15 cellular contexts compared by ENCODE assay signal in the genomic region with DNA sequence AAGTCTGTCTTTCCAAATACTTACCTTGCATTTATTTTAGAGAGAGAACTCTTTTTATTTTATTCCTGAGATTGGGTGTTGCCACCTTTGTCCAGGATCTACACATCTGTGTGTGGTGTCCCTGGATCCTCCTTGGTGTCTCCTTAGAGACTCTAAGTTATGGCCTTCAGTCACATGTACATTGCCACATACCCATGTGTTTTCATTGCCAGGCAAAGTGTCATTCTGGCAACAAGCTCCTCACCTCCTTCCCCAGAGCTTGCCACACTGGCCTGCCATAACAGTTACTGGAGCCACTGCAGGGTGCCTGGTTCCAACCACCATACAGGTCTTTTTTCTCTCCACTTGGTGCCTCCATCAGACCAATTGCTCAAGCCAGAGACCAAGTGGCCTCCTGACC.
DNase-seq lines count a peak whose midpoint lies in the region; ATAC-seq and TF ChIP-seq lines count a peak whose summit lies in the region.
"Had no signal": no experiment of that assay in that cellular context is flagged by ENCODE, and none has a peak within 500 bp of the region (broad histone marks: within the 10 kb centered on the region; RNA-seq: fewer than 3 reads in every experiment).

No MANE protein-coding gene starts in this region.

- no peak for TF ChIP-seq CTCF in HFFc6 (IDR thresholded peaks at IDR 0.05)
- no peak for TF ChIP-seq CTCF in chondrocyte (IDR thresholded peaks at IDR 0.05)
- no peak for TF ChIP-seq CTCF in neural crest cell (conservative IDR thresholded peaks at IDR 0.05)

- no peaks in the 10 kb centered on the region for H3K36me3 Mint-ChIP-seq in HFFc6 (ENCODE audit: low read depth)
- no peaks in the 10 kb centered on the region for H3K36me3 Mint-ChIP-seq in chondrocyte (ENCODE audit: low read depth)
- H3K36me3 Mint-ChIP-seq in neural crest cell (ENCODE audit: low read depth) = no peaks in the 10 kb centered on the region
- H3K36me3 Mint-ChIP-seq: CD4-positive, alpha-beta memory T cell had no signal

- H3K36me3 ChIP-seq in ACC112 (ENCODE audit: insufficient read depth, low read length) = no peaks in the 10 kb centered on the region
- H3K36me3 ChIP-seq: BE2C had no signal

- H3K4me3 Mint-ChIP-seq in HFFc6 = no peak overlapping the region; the same call in 1 of the 2 replicates
- H3K4me3 Mint-ChIP-seq in chondrocyte (ENCODE audit: unreplicated experiment) = no peak overlapping the region
- no peak overlapping the region for H3K4me3 Mint-ChIP-seq in neural crest cell
- H3K4me3 Mint-ChIP-seq: CD4-positive, alpha-beta memory T cell had no signal

- no peak for ATAC-seq in GM21423 (IDR thresholded peaks at IDR 0.05; ENCODE audit: unreplicated experiment)
- ATAC-seq in HG02610 (IDR thresholded peaks at IDR 0.05; ENCODE audit: unreplicated experiment) = no peak
- ATAC-seq: HCT116 had no signal

- no peaks in the 10 kb centered on the region for H3K79me2 ChIP-seq in ACC112 (ENCODE audit: control insufficient read depth, insufficient read depth, low read length, unreplicated experiment)

- H3K9me3 Mint-ChIP-seq in HFFc6 (no peaks in the 10 kb centered on the region), chondrocyte (ENCODE audit: low read depth) (peaks cover 3% of the 10 kb centered on the region), neural crest cell (peaks cover 4% of the 10 kb centered on the region)

- H3K4me1 Mint-ChIP-seq in HFFc6 (ENCODE audit: low read depth) (peaks cover 65% of the 10 kb centered on the region), chondrocyte (ENCODE audit: low read depth) (peaks cover 30% of the 10 kb centered on the region), neural crest cell (peaks cover 19% of the 10 kb centered on the region)
- H3K4me1 Mint-ChIP-seq: CD4-positive, alpha-beta memory T cell had no signal

- H3K4me3 ChIP-seq in ACC112 (ENCODE audit: low read depth, low read length) = no peak overlapping the region

- H3K4me1 ChIP-seq in ACC112 (ENCODE audit: control insufficient read depth, insufficient read depth, low read length, unreplicated experiment) = peaks cover 50% of the 10 kb centered on the region
- H3K4me1 ChIP-seq: BE2C had no signal

- H3K27me3 ChIP-seq in ACC112 (ENCODE audit: insufficient read depth, low read length) = no peaks in the 10 kb centered on the region
- H3K27me3 ChIP-seq: BE2C had no signal

- H3K27ac ChIP-seq in ACC112 (ENCODE audit: low read depth, low read length) (peak overlapping the region; percentile 96), caudate nucleus (ENCODE audit: low read depth, low read length) (no peak overlapping the region)
- H3K27ac ChIP-seq: C4-2B had no signal

- H2AFZ ChIP-seq in ACC112 (ENCODE audit: low read length, unreplicated experiment) = no peak overlapping the region

- peak overlapping the region; percentile 87 for H3K27ac Mint-ChIP-seq in HFFc6
- peak overlapping the region; percentile 22 for H3K27ac Mint-ChIP-seq in chondrocyte (ENCODE audit: unreplicated experiment)
- H3K27ac Mint-ChIP-seq in neural crest cell (ENCODE audit: unreplicated experiment) = peak overlapping the region; percentile 54
- H3K27ac Mint-ChIP-seq: CD4-positive, alpha-beta memory T cell had no signal

- DNase-seq in HFFc6 (no peak), chondrocyte (ENCODE audit: low spot score) (no peak), neural crest cell (ENCODE audit: low read depth, low spot score) (no peak), NOMO-1 treated with DMSO at 0.1 percent for 48 hours (lab: John Stamatoyannopoulos, UW; ENCODE audit: unreplicated experiment) (no peak), caudate nucleus (lab: John Stamatoyannopoulos, UW) (no peak)
- DNase-seq: BE2C; CD4-positive, alpha-beta memory T cell; DMS153; DMS79 treated with DMSO at 0.1 percent for 48 hours; EL had no signal

- H3K27me3 Mint-ChIP-seq in HFFc6 (ENCODE audit: insufficient read depth) = no peaks in the 10 kb centered on the region; the same call in 1 of the 2 replicates
- no peaks in the 10 kb centered on the region for H3K27me3 Mint-ChIP-seq in chondrocyte (ENCODE audit: low read depth)
- H3K27me3 Mint-ChIP-seq in neural crest cell (ENCODE audit: low read depth) = no peaks in the 10 kb centered on the region

Comparison
In these comparisons a context has a peak if more than half of its experiments do, and no peak if none do; other contexts are left out.
1. H3K27ac Mint-ChIP-seq: peak in every context shown above with its lines; median percentile 87 in HFFc6; 54 in neural crest cell; 22 in chondrocyte.